1 cellular context compared by ENCODE assay signal in genomic region chrX:118528089-118528753, GRCh38.
TF ChIP-seq lines count a peak whose summit lies in the region.

No MANE protein-coding gene starts in this region.

TF ChIP-seq in GM23338, 12 proteins besides CTCF, POLR2A, EP300 and RAD21 (continued from another document):
- TF ChIP-seq, protein P1, sequence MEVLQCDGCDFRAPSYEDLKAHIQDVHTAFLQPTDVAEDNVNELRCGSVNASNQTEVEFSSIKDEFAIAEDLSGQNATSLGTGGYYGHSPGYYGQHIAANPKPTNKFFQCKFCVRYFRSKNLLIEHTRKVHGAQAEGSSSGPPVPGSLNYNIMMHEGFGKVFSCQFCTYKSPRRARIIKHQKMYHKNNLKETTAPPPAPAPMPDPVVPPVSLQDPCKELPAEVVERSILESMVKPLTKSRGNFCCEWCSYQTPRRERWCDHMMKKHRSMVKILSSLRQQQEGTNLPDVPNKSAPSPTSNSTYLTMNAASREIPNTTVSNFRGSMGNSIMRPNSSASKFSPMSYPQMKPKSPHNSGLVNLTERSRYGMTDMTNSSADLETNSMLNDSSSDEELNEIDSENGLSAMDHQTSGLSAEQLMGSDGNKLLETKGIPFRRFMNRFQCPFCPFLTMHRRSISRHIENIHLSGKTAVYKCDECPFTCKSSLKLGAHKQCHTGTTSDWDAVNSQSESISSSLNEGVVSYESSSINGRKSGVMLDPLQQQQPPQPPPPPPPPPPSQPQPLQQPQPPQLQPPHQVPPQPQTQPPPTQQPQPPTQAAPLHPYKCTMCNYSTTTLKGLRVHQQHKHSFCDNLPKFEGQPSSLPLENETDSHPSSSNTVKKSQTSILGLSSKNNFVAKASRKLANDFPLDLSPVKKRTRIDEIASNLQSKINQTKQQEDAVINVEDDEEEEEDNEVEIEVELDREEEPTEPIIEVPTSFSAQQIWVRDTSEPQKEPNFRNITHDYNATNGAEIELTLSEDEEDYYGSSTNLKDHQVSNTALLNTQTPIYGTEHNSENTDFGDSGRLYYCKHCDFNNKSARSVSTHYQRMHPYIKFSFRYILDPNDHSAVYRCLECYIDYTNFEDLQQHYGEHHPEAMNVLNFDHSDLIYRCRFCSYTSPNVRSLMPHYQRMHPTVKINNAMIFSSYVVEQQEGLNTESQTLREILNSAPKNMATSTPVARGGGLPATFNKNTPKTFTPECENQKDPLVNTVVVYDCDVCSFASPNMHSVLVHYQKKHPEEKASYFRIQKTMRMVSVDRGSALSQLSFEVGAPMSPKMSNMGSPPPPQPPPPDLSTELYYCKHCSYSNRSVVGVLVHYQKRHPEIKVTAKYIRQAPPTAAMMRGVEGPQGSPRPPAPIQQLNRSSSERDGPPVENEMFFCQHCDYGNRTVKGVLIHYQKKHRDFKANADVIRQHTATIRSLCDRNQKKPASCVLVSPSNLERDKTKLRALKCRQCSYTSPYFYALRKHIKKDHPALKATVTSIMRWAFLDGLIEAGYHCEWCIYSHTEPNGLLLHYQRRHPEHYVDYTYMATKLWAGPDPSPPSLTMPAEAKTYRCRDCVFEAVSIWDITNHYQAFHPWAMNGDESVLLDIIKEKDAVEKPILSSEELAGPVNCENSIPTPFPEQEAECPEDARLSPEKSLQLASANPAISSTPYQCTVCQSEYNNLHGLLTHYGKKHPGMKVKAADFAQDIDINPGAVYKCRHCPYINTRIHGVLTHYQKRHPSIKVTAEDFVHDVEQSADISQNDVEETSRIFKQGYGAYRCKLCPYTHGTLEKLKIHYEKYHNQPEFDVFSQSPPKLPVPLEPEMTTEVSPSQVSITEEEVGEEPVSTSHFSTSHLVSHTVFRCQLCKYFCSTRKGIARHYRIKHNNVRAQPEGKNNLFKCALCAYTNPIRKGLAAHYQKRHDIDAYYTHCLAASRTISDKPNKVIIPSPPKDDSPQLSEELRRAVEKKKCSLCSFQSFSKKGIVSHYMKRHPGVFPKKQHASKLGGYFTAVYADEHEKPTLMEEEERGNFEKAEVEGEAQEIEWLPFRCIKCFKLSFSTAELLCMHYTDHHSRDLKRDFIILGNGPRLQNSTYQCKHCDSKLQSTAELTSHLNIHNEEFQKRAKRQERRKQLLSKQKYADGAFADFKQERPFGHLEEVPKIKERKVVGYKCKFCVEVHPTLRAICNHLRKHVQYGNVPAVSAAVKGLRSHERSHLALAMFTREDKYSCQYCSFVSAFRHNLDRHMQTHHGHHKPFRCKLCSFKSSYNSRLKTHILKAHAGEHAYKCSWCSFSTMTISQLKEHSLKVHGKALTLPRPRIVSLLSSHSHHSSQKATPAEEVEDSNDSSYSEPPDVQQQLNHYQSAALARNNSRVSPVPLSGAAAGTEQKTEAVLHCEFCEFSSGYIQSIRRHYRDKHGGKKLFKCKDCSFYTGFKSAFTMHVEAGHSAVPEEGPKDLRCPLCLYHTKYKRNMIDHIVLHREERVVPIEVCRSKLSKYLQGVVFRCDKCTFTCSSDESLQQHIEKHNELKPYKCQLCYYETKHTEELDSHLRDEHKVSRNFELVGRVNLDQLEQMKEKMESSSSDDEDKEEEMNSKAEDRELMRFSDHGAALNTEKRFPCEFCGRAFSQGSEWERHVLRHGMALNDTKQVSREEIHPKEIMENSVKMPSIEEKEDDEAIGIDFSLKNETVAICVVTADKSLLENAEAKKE (CRISPR knock-in tag; IDR thresholded peaks at IDR 0.05) = no peak
- TF ChIP-seq EZH2 (IDR thresholded peaks at IDR 0.05; ENCODE audit: low read depth, unreplicated experiment) (no peak), JUNB (IDR thresholded peaks at IDR 0.05; ENCODE audit: unreplicated experiment) (no peak), STAT1 (IDR thresholded peaks at IDR 0.05; ENCODE audit: unreplicated experiment) (no peak), ZNF114 (CRISPR knock-in tag; IDR thresholded peaks at IDR 0.05) (no peak), EZH2phosphoT487 (IDR thresholded peaks at IDR 0.05; ENCODE audit: unreplicated experiment) (no peak), NANOG (IDR thresholded peaks at IDR 0.05; ENCODE audit: borderline replicate concordance) (no peak)
- TF ChIP-seq, protein P2, sequence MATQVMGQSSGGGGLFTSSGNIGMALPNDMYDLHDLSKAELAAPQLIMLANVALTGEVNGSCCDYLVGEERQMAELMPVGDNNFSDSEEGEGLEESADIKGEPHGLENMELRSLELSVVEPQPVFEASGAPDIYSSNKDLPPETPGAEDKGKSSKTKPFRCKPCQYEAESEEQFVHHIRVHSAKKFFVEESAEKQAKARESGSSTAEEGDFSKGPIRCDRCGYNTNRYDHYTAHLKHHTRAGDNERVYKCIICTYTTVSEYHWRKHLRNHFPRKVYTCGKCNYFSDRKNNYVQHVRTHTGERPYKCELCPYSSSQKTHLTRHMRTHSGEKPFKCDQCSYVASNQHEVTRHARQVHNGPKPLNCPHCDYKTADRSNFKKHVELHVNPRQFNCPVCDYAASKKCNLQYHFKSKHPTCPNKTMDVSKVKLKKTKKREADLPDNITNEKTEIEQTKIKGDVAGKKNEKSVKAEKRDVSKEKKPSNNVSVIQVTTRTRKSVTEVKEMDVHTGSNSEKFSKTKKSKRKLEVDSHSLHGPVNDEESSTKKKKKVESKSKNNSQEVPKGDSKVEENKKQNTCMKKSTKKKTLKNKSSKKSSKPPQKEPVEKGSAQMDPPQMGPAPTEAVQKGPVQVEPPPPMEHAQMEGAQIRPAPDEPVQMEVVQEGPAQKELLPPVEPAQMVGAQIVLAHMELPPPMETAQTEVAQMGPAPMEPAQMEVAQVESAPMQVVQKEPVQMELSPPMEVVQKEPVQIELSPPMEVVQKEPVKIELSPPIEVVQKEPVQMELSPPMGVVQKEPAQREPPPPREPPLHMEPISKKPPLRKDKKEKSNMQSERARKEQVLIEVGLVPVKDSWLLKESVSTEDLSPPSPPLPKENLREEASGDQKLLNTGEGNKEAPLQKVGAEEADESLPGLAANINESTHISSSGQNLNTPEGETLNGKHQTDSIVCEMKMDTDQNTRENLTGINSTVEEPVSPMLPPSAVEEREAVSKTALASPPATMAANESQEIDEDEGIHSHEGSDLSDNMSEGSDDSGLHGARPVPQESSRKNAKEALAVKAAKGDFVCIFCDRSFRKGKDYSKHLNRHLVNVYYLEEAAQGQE (IDR thresholded peaks at IDR 0.05; ENCODE audit: unreplicated experiment) = no peak
